ENCODE assay signal across 16 cellular contexts in the genomic region with DNA sequence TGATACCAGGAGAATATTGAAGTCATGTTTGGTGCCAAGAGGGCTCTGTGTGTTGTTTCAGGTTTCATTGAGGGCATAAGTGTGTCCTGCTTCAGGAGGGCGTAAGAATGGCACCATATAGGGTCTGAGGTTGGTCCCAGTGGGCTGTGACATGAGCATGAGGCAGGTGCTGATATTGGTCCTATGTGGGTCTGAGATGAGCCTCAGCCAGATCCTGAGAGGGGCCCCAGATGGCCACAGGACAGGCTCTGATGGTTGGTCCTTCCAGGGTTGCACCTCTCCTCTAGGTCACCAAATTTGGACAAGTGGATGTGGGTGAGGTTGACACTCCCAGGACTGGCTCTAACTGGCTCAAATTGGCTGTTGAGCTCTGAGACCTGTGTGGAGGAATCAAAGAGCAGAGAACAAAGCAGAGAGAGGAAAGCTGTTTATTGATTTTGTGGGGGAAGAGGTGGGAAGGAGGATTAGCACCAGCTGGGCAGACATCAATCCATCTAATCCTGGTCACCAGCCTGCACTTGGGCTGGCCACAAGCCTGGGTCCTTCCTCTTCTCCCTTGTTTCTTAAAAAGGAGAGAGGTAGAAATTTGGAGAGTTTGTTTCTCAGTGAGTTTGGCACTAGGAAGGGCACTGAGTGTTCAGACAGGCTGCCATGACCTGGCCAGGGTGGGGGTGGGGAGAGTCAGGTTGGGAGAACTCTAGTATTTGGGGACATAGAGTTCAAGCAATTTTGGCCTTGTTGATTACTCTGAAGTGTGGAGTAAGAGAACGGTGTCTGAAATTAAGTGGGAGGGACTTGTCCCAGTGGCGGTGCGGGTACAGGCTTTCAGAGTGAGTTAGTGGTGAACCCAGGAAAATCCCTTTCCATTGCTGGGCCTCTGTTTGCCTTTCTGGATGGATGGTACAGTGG. TPM values are rescaled to one million over a fixed set of nuclear protein-coding genes. Genes with fewer than 3 reads are reported as not detected.
DNase-seq lines count a peak whose midpoint lies in the region; ATAC-seq and TF ChIP-seq lines count a peak whose summit lies in the region.
"Had no signal": no experiment of that assay in that cellular context is flagged by ENCODE, and none has a peak within 500 bp of the region (broad histone marks: within the 10 kb centered on the region; RNA-seq: fewer than 3 reads in every experiment).

No MANE protein-coding gene starts in this region.

- no peak overlapping the region for H3K4me3 ChIP-seq in GM23338
- H3K4me3 ChIP-seq: HAP-1 had no signal

- no peaks in the 10 kb centered on the region for H3F3A ChIP-seq in GM23338 (replicated peaks; ENCODE audit: low read depth)

- H3K27ac Mint-ChIP-seq in GM23338 = no peak overlapping the region
- H3K27ac Mint-ChIP-seq in activated T-helper 17 cell treated with anti-CD3 and anti-CD28 coated beads, Interleukin-2, amount 50 U/mL, for 72 hours = peak overlapping the region; percentile 18

- CTCF ChIA-PET in HEK293T (lab: Yijun Ruan, JAX) = no interaction called here

- H3K27ac ChIP-seq in GM23338 (ENCODE audit: low read depth) = no peak overlapping the region
- H3K27ac ChIP-seq: C4-2B had no signal

- H3K36me3 ChIP-seq in GM23338 (ENCODE audit: insufficient read depth) = no peaks in the 10 kb centered on the region
- H3K36me3 ChIP-seq: BE2C, HAP-1 had no signal

- peak overlapping the region; percentile 39 for H2AFZ ChIP-seq in GM23338

- H3K27me3 ChIP-seq in GM23338 (ENCODE audit: insufficient read depth) = peaks cover 12% of the 10 kb centered on the region

- no peaks in the 10 kb centered on the region for H3K79me2 ChIP-seq in GM23338 (replicated peaks; ENCODE audit: insufficient read depth)

- H3K4me1 Mint-ChIP-seq in GM23338 = peaks cover 7% of the 10 kb centered on the region
- peaks cover 8% of the 10 kb centered on the region for H3K4me1 Mint-ChIP-seq in activated T-helper 17 cell treated with anti-CD3 and anti-CD28 coated beads, Interleukin-2, amount 50 U/mL, for 72 hours

- TF ChIP-seq CTCF in GM23338 (conservative IDR thresholded peaks at IDR 0.05; ENCODE audit: low read depth in 2 of 2) = no peak

- H3K9me2 ChIP-seq in GM23338 (ENCODE audit: insufficient read depth) = no peaks in the 10 kb centered on the region; the same call in 1 of the 2 replicates

- peaks cover 13% of the 10 kb centered on the region for H3K27me3 Mint-ChIP-seq in GM23338 (ENCODE audit: insufficient read depth, low read depth, poor library complexity)
- H3K27me3 Mint-ChIP-seq in activated T-helper 17 cell treated with anti-CD3 and anti-CD28 coated beads, Interleukin-2, amount 50 U/mL, for 72 hours = peaks cover 23% of the 10 kb centered on the region

- DNase-seq in GM23338 (ENCODE audit: low spot score) (no peak), left lobe of liver (ENCODE audit: low spot score) (peak; percentile 51), retina (peak; percentile 11), DMS153 treated with DMSO at 0.1 percent for 48 hours (lab: John Stamatoyannopoulos, UW; ENCODE audit: unreplicated experiment) (no peak), HEK293T (ENCODE audit: extremely low spot score) (no peak), SKM-1 (lab: John Stamatoyannopoulos, UW; ENCODE audit: unreplicated experiment) (no peak)
- DNase-seq: BE2C; CD4-positive, alpha-beta memory T cell; DMS153; DND-41; GDM1; GOT3 had no signal

- POLR2A ChIA-PET in HEK293T (lab: Yijun Ruan, JAX) = no interaction called here

- H4K20me1 ChIP-seq in GM23338 (replicated peaks; ENCODE audit: insufficient read depth) = no peaks in the 10 kb centered on the region

- H3K9me3 Mint-ChIP-seq in GM23338 = peaks cover 14% of the 10 kb centered on the region
- peaks cover 10% of the 10 kb centered on the region for H3K9me3 Mint-ChIP-seq in activated T-helper 17 cell treated with anti-CD3 and anti-CD28 coated beads, Interleukin-2, amount 50 U/mL, for 72 hours

- H3K4me1 ChIP-seq in GM23338 (ENCODE audit: insufficient read depth) = no peaks in the 10 kb centered on the region; the same call in 1 of the 2 replicates
- H3K4me1 ChIP-seq: BE2C, HAP-1 had no signal

- no peak overlapping the region for H3K4me2 ChIP-seq in GM23338

- H3K4me3 Mint-ChIP-seq in GM23338 = no peak overlapping the region
- H3K4me3 Mint-ChIP-seq in activated T-helper 17 cell treated with anti-CD3 and anti-CD28 coated beads, Interleukin-2, amount 50 U/mL, for 72 hours = no peak overlapping the region
- H3K4me3 Mint-ChIP-seq: CD4-positive, alpha-beta memory T cell had no signal

- ATAC-seq in GM23338 (no peak), left lobe of liver (peak; percentile 68)
- no peak for ATAC-seq in activated T-helper 17 cell treated with anti-CD3 and anti-CD28 coated beads, Interleukin-2, amount 50 U/mL, for 72 hours (replicated peaks)

- H3K36me3 Mint-ChIP-seq in GM23338 (ENCODE audit: low read depth) = peaks cover 2% of the 10 kb centered on the region; the same call in 2 of the 3 replicates
- H3K36me3 Mint-ChIP-seq in activated T-helper 17 cell treated with anti-CD3 and anti-CD28 coated beads, Interleukin-2, amount 50 U/mL, for 72 hours (ENCODE audit: low read depth) = no peaks in the 10 kb centered on the region

TF ChIP-seq in GM23338, 12 proteins besides CTCF, POLR2A, EP300 and RAD21 (continues in another document):
- no peak for TF ChIP-seq CREB1 (CRISPR knock-in tag; IDR thresholded peaks at IDR 0.05; ENCODE audit: low read depth)
- no peak for TF ChIP-seq EZH2 (IDR thresholded peaks at IDR 0.05; ENCODE audit: low read depth, unreplicated experiment)
- TF ChIP-seq, protein P1, sequence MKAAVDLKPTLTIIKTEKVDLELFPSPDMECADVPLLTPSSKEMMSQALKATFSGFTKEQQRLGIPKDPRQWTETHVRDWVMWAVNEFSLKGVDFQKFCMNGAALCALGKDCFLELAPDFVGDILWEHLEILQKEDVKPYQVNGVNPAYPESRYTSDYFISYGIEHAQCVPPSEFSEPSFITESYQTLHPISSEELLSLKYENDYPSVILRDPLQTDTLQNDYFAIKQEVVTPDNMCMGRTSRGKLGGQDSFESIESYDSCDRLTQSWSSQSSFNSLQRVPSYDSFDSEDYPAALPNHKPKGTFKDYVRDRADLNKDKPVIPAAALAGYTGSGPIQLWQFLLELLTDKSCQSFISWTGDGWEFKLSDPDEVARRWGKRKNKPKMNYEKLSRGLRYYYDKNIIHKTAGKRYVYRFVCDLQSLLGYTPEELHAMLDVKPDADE (IDR thresholded peaks at IDR 0.05) = no peak
- no peak for TF ChIP-seq ZNF331 (CRISPR knock-in tag; IDR thresholded peaks at IDR 0.05; ENCODE audit: low read depth)
- TF ChIP-seq JUNB (IDR thresholded peaks at IDR 0.05; ENCODE audit: unreplicated experiment) = no peak
- no peak for TF ChIP-seq STAT1 (IDR thresholded peaks at IDR 0.05; ENCODE audit: unreplicated experiment)
- TF ChIP-seq NANOG (IDR thresholded peaks at IDR 0.05; ENCODE audit: borderline replicate concordance) = no peak

TF ChIP-seq in HEK293T, 16 proteins besides CTCF, POLR2A, EP300 and RAD21:
- no peak for TF ChIP-seq TARDBP (IDR thresholded peaks at IDR 0.05)
- no peak for TF ChIP-seq BHLHE40 (IDR thresholded peaks at IDR 0.05; ENCODE audit: borderline replicate concordance)
- TF ChIP-seq FOXA1 (IDR thresholded peaks at IDR 0.05) = no peak
- no peak for TF ChIP-seq ARNT (IDR thresholded peaks at IDR 0.05)
- no peak for TF ChIP-seq ZNF384 (IDR thresholded peaks at IDR 0.05)
- no peak for TF ChIP-seq PKNOX1 (IDR thresholded peaks at IDR 0.05)

RNA-seq across cellular contexts. Expression of gene CYP2B6, which starts 38.7 kb away (rescaled TPM):
- 1.2 and 8.4 TPM in 2 replicates for total RNA-seq in GM23338 (2014; rRNA removed; shearing (Covaris generic))
- 2.9 and 3.9 TPM in 2 replicates for polyA plus RNA-seq in GM23338 (2016; fragmentation: Nextera tagmentation; extraction: Ambion mirVana)
- total RNA-seq in activated T-helper 17 cell treated with anti-CD3 and anti-CD28 coated beads, Interleukin-2, amount 50 U/mL, for 72 hours = not detected
- total RNA-seq in left lobe of liver = 801 TPM
- total RNA-seq: CD4-positive, alpha-beta memory T cell had no signal
- polyA plus RNA-seq: AG04450; CD4-positive, alpha-beta memory T cell had no signal

RNA-seq across cellular contexts. Expression of gene CYP2A13, which starts 58.5 kb away (rescaled TPM):
- 0.35 and 0.50 TPM in 2 replicates for total RNA-seq in GM23338 (2014; rRNA removed; shearing (Covaris generic))
- polyA plus RNA-seq in GM23338 (2016; fragmentation: Nextera tagmentation; extraction: Ambion mirVana) = 0.27 and 0.40 TPM in 2 replicates
- not detected for total RNA-seq in activated T-helper 17 cell treated with anti-CD3 and anti-CD28 coated beads, Interleukin-2, amount 50 U/mL, for 72 hours
- 1.4 TPM for total RNA-seq in left lobe of liver
- total RNA-seq: CD4-positive, alpha-beta memory T cell had no signal
- polyA plus RNA-seq: AG04450; CD4-positive, alpha-beta memory T cell had no signal

Comparison
In these comparisons a context has a peak if more than half of its experiments do, and no peak if none do; other contexts are left out.
1. DNase-seq: peak in left lobe of liver (single experiment) and retina (single experiment); none in GM23338 (single experiment), DMS153 treated with DMSO at 0.1 percent for 48 hours (single experiment), HEK293T (single experiment) and SKM-1 (single experiment).
2. RNA of gene CYP2B6, which starts 38.7 kb away (total RNA-seq): 801 TPM in left lobe of liver (single experiment); 1.2 to 8.4 TPM in GM23338 and not detected in activated T-helper 17 cell treated with anti-CD3 and anti-CD28 coated beads, Interleukin-2, amount 50 U/mL, for 72 hours; every median in the first group is over 10 times any median in the second.